Comparison of ENCODE assay signal across 1 cellular context in the genomic region with DNA sequence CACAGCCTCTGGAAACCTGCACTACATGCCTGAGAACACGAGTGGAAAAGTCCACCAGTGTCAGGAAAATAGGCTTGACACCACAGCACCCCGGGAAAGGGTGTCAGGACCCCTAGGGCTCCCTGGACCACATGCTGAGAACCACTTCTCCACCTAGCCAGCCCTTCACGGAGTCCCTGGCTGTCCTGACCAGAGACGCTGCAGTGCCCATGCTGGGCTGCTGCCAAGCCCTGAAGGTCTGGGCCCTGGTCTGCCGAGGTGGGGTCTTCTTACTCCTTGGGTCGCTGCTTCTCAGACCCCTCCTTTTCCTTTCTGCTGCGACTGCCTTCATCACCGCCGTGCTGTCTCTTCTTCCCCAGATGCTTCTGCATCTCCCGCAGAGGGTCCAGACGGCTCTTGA.
TF ChIP-seq lines count a peak whose summit lies in the region.

No MANE protein-coding gene starts in this region.

TF ChIP-seq in HCT116, 20 proteins besides CTCF, POLR2A, EP300 and RAD21 (continued from another document):
- TF ChIP-seq, protein P1, sequence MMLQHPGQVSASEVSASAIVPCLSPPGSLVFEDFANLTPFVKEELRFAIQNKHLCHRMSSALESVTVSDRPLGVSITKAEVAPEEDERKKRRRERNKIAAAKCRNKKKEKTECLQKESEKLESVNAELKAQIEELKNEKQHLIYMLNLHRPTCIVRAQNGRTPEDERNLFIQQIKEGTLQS (IDR thresholded peaks at IDR 0.05) = no peak
- TF ChIP-seq ZFX (IDR thresholded peaks at IDR 0.05) = no peak
- TF ChIP-seq POLR2AphosphoS5 (IDR thresholded peaks at IDR 0.05; ENCODE audit: low read depth, low read length) = peak; percentile 42
- no peak for TF ChIP-seq FOSL1 (IDR thresholded peaks at IDR 0.05; ENCODE audit: low read depth)
TF ChIP-seq in HCT116: peak in this region for 1.
